14 cellular contexts compared by ENCODE assay signal in the genomic region with DNA sequence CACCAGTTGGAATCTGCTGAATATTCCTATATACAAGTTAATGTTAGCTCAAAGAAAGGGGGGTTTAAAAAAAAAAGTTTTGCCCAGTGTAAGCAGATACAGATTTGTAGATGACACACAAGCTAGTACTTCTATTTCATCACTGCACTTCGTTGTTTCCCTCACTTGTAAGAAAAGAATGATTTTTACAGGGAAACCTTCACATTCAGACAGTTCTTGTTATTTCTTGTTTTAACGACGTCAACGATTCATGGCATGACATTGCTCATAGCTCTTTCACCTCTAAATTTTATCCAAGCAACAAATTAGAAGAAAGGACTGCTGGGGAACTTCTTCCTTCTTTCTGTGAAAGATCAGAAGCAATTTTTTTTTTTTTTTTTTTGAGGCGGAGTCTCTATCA. TPM values are rescaled to one million over a fixed set of nuclear protein-coding genes. Genes with fewer than 3 reads are reported as not detected.
DNase-seq lines count a peak whose midpoint lies in the region; ATAC-seq and TF ChIP-seq lines count a peak whose summit lies in the region.
"Had no signal": no experiment of that assay in that cellular context is flagged by ENCODE, and none has a peak within 500 bp of the region (broad histone marks: within the 10 kb centered on the region; RNA-seq: fewer than 3 reads in every experiment).

No MANE protein-coding gene starts in this region.

- DNase-seq in activated CD4-positive, alpha-beta T cell treated with anti-CD3 and anti-CD28 coated beads, Interleukin-2, amount 10 ng/mL, durations not matched to agents 24 days and 14 days: no peak
- no peak for DNase-seq in activated CD4-positive, alpha-beta T cell treated with anti-CD3 and anti-CD28 coated beads, Interleukin-2, amount 50 U/mL, for 4 hours
- no peak for DNase-seq in activated CD8-positive, alpha-beta T cell treated with anti-CD3 and anti-CD28 coated beads for 36 hours
- DNase-seq in fibroblast of mammary gland (ENCODE audit: low read depth): peak; percentile 28
- DNase-seq in substantia nigra (lab: John Stamatoyannopoulos, UW): no peak
- DNase-seq in SHP77 (lab: John Stamatoyannopoulos, UW): no peak
- no peak for DNase-seq in amniotic stem cell (lab: John Stamatoyannopoulos, UW)
- DNase-seq: endodermal cell, GF-D8, kidney had no signal

- no peaks in the 10 kb centered on the region for H3K9me3 Mint-ChIP-seq in activated CD4-positive, alpha-beta T cell treated with anti-CD3 and anti-CD28 coated beads, Interleukin-2, amount 10 ng/mL, durations not matched to agents 24 days and 14 days
- H3K9me3 Mint-ChIP-seq in activated CD8-positive, alpha-beta T cell treated with anti-CD3 and anti-CD28 coated beads for 36 hours: no peaks in the 10 kb centered on the region
- H3K9me3 Mint-ChIP-seq: endodermal cell had no signal

- CTCF ChIA-PET in activated CD8-positive, alpha-beta T cell treated with anti-CD3 and anti-CD28 coated beads for 36 hours (lab: Charles Lee): interaction anchor here (0.7 to 2.3 kb wide), 12 partner anchors 10 to 750 kb away, joined by 3 to 11 read pairs (median 4); no protein-coding TSS in a partner anchor

- POLR2A ChIA-PET in activated CD8-positive, alpha-beta T cell treated with anti-CD3 and anti-CD28 coated beads for 36 hours (lab: Charles Lee): interaction anchor here (0.6 to 3.0 kb wide), 6 partner anchors 10 to 100 kb away, joined by 3 to 17 read pairs (median 4); no protein-coding TSS in a partner anchor

- TF ChIP-seq CTCF in activated CD8-positive, alpha-beta T cell treated with anti-CD3 and anti-CD28 coated beads for 36 hours (IDR thresholded peaks at IDR 0.05): no peak
- no peak for TF ChIP-seq CTCF in fibroblast of mammary gland (conservative IDR thresholded peaks at IDR 0.05; ENCODE audit: control insufficient read depth, insufficient read depth, low read depth, low read length)

- H3K27ac ChIP-seq in substantia nigra (ENCODE audit: low read depth, low read length, poor library complexity, severe bottlenecking): peak overlapping the region; percentile 70
- H3K27ac ChIP-seq: prostate gland, SK-N-MC had no signal

- ATAC-seq in activated CD8-positive, alpha-beta T cell treated with anti-CD3 and anti-CD28 coated beads for 36 hours: no peak
- ATAC-seq in GM19328 (IDR thresholded peaks at IDR 0.05; ENCODE audit: unreplicated experiment): no peak

- peak overlapping the region; percentile 85 for H3K27ac Mint-ChIP-seq in activated CD4-positive, alpha-beta T cell treated with anti-CD3 and anti-CD28 coated beads, Interleukin-2, amount 10 ng/mL, durations not matched to agents 24 days and 14 days
- H3K27ac Mint-ChIP-seq in activated CD8-positive, alpha-beta T cell treated with anti-CD3 and anti-CD28 coated beads for 36 hours: peak overlapping the region; percentile 85

- H3K27me3 Mint-ChIP-seq in activated CD4-positive, alpha-beta T cell treated with anti-CD3 and anti-CD28 coated beads, Interleukin-2, amount 10 ng/mL, durations not matched to agents 24 days and 14 days: peaks cover 2% of the 10 kb centered on the region
- H3K27me3 Mint-ChIP-seq in activated CD8-positive, alpha-beta T cell treated with anti-CD3 and anti-CD28 coated beads for 36 hours: no peaks in the 10 kb centered on the region

- intact Hi-C loops in activated CD4-positive, alpha-beta T cell treated with anti-CD3 and anti-CD28 coated beads, Interleukin-2, amount 10 ng/mL, durations not matched to agents 24 days and 14 days (cut with micrococcal nuclease): loop anchor here (1.0 to 5.0 kb wide), 4 partner anchors 14 to 258 kb away; no protein-coding TSS in a partner anchor
- intact Hi-C loops in activated CD8-positive, alpha-beta T cell treated with anti-CD3 and anti-CD28 coated beads for 36 hours (cut with micrococcal nuclease): loop anchor here (5.0 to 10.0 kb wide), 5 partner anchors 38 to 390 kb away; no protein-coding TSS in a partner anchor

- H3K4me3 Mint-ChIP-seq in activated CD4-positive, alpha-beta T cell treated with anti-CD3 and anti-CD28 coated beads, Interleukin-2, amount 10 ng/mL, durations not matched to agents 24 days and 14 days: peak overlapping the region; percentile 65
- H3K4me3 Mint-ChIP-seq in activated CD8-positive, alpha-beta T cell treated with anti-CD3 and anti-CD28 coated beads for 36 hours: peak overlapping the region; percentile 56
- H3K4me3 Mint-ChIP-seq: endodermal cell had no signal

- H3K36me3 Mint-ChIP-seq in activated CD4-positive, alpha-beta T cell treated with anti-CD3 and anti-CD28 coated beads, Interleukin-2, amount 10 ng/mL, durations not matched to agents 24 days and 14 days (ENCODE audit: low read depth): peaks cover 1% of the 10 kb centered on the region
- H3K36me3 Mint-ChIP-seq in activated CD8-positive, alpha-beta T cell treated with anti-CD3 and anti-CD28 coated beads for 36 hours (ENCODE audit: low read depth): no peaks in the 10 kb centered on the region

- no peak overlapping the region for H3K4me3 ChIP-seq in fibroblast of mammary gland (ENCODE audit: control insufficient read depth, low read depth, low read length)
- H3K4me3 ChIP-seq: prostate gland, SK-N-MC had no signal

- H3K4me1 Mint-ChIP-seq in activated CD4-positive, alpha-beta T cell treated with anti-CD3 and anti-CD28 coated beads, Interleukin-2, amount 10 ng/mL, durations not matched to agents 24 days and 14 days: peaks cover 55% of the 10 kb centered on the region
- H3K4me1 Mint-ChIP-seq in activated CD8-positive, alpha-beta T cell treated with anti-CD3 and anti-CD28 coated beads for 36 hours (ENCODE audit: low read depth): peaks cover 73% of the 10 kb centered on the region

RNA-seq across cellular contexts. Expression of a gene that starts 25.7 kb away (rescaled TPM):
- not detected in 2 replicates for total RNA-seq in activated CD4-positive, alpha-beta T cell treated with anti-CD3 and anti-CD28 coated beads, Interleukin-2, amount 10 ng/mL, durations not matched to agents 24 days and 14 days
- not detected for total RNA-seq in activated CD8-positive, alpha-beta T cell treated with anti-CD3 and anti-CD28 coated beads for 36 hours
- total RNA-seq: A673, endodermal cell, kidney had no signal

RNA-seq across cellular contexts. Expression of a gene that starts 49.1 kb away (rescaled TPM):
- total RNA-seq in activated CD4-positive, alpha-beta T cell treated with anti-CD3 and anti-CD28 coated beads, Interleukin-2, amount 10 ng/mL, durations not matched to agents 24 days and 14 days: 20.4 and 23.9 TPM in 2 replicates
- total RNA-seq in activated CD8-positive, alpha-beta T cell treated with anti-CD3 and anti-CD28 coated beads for 36 hours: 10 to 100 TPM; 17.8 to 19.5 TPM
